Comparison of ENCODE assay signal across 22 cellular contexts in genomic region chr20:58676161-58676560, GRCh38.
"Had no signal": no experiment of that assay in that cellular context is flagged by ENCODE, and none has a peak within 500 bp of the region (broad histone marks: within the 10 kb centered on the region; RNA-seq: fewer than 3 reads in every experiment).

No MANE protein-coding gene starts in this region.

- FAIRE-seq: frontal cortex, keratinocyte, urothelium cell line had no signal

- H3K27ac ChIP-seq: coronary artery, lower lobe of right lung, neutrophil, parathyroid adenoma, sigmoid colon, thoracic aorta, tibial nerve, upper lobe of left lung had no signal

- H3K79me2 ChIP-seq: parathyroid adenoma had no signal

- H3K9me3 Mint-ChIP-seq: naive thymus-derived CD8-positive, alpha-beta T cell; nephron progenitor cell; stimulated activated naive B cell treated with anti-CD40 and anti-IgM and Interleukin-4, amounts not matched to agents 10 μg/mL and 1 μg/mL and 100 μg/mL, for 72 hours; stimulated activated naive CD8-positive, alpha-beta T cell treated with anti-CD3 and anti-CD28 coated beads, Interleukin-15, Interleukin-2, amounts not matched to agents 100 ng/mL and 50 ng/mL, for 24 hours had no signal

- H3K9ac ChIP-seq: parathyroid adenoma had no signal

- ATAC-seq: left ventricle myocardium superior; lower lobe of right lung; naive thymus-derived CD8-positive, alpha-beta T cell; stimulated activated naive B cell treated with anti-CD40 and anti-IgM and Interleukin-4, amounts not matched to agents 10 μg/mL and 1 μg/mL and 100 μg/mL, for 72 hours had no signal

- H3K27me3 Mint-ChIP-seq: naive thymus-derived CD8-positive, alpha-beta T cell; progenitor cell of endocrine pancreas; stimulated activated naive B cell treated with anti-CD40 and anti-IgM and Interleukin-4, amounts not matched to agents 10 μg/mL and 1 μg/mL and 100 μg/mL, for 72 hours; stimulated activated naive CD8-positive, alpha-beta T cell treated with anti-CD3 and anti-CD28 coated beads, Interleukin-15, Interleukin-2, amounts not matched to agents 100 ng/mL and 50 ng/mL, for 24 hours had no signal

- H2AFZ ChIP-seq: parathyroid adenoma had no signal

- DNase-seq: dermis blood vessel endothelial cell; effector memory CD4-positive, alpha-beta T cell; erythroblast; hypothalamus; left ventricle myocardium superior; lower lobe of right lung; naive thymus-derived CD8-positive, alpha-beta T cell; nephron progenitor cell; sigmoid colon; stimulated activated CD4-positive, alpha-beta T cell treated with anti-CD3 and anti-CD28 coated beads, Interleukin-2, amount 100 ng/mL, for 48 hours; stimulated activated naive B cell treated with anti-CD40 and anti-IgM and Interleukin-4, amounts not matched to agents 10 μg/mL and 1 μg/mL and 100 μg/mL, for 72 hours had no signal

- H3K4me1 ChIP-seq: lower lobe of right lung, sigmoid colon, tibial nerve, upper lobe of left lung had no signal

- H3K27ac Mint-ChIP-seq: nephron progenitor cell; stimulated activated naive B cell treated with anti-CD40 and anti-IgM and Interleukin-4, amounts not matched to agents 10 μg/mL and 1 μg/mL and 100 μg/mL, for 72 hours; stimulated activated naive CD8-positive, alpha-beta T cell treated with anti-CD3 and anti-CD28 coated beads, Interleukin-15, Interleukin-2, amounts not matched to agents 100 ng/mL and 50 ng/mL, for 24 hours had no signal

- H3K9me3 ChIP-seq: lower lobe of right lung, neutrophil, sigmoid colon, thoracic aorta, tibial nerve, upper lobe of left lung had no signal

- H3K4me3 ChIP-seq: coronary artery, lower lobe of right lung, sigmoid colon, thoracic aorta, tibial nerve, upper lobe of left lung had no signal

- H3K4me3 Mint-ChIP-seq: naive thymus-derived CD8-positive, alpha-beta T cell; nephron progenitor cell; stimulated activated naive B cell treated with anti-CD40 and anti-IgM and Interleukin-4, amounts not matched to agents 10 μg/mL and 1 μg/mL and 100 μg/mL, for 72 hours; stimulated activated naive CD8-positive, alpha-beta T cell treated with anti-CD3 and anti-CD28 coated beads, Interleukin-15, Interleukin-2, amounts not matched to agents 100 ng/mL and 50 ng/mL, for 24 hours had no signal

- H3K27me3 ChIP-seq: neutrophil, sigmoid colon, tibial nerve, upper lobe of left lung had no signal
